Comparison of ENCODE assay signal across 8 cellular contexts in the genomic region with DNA sequence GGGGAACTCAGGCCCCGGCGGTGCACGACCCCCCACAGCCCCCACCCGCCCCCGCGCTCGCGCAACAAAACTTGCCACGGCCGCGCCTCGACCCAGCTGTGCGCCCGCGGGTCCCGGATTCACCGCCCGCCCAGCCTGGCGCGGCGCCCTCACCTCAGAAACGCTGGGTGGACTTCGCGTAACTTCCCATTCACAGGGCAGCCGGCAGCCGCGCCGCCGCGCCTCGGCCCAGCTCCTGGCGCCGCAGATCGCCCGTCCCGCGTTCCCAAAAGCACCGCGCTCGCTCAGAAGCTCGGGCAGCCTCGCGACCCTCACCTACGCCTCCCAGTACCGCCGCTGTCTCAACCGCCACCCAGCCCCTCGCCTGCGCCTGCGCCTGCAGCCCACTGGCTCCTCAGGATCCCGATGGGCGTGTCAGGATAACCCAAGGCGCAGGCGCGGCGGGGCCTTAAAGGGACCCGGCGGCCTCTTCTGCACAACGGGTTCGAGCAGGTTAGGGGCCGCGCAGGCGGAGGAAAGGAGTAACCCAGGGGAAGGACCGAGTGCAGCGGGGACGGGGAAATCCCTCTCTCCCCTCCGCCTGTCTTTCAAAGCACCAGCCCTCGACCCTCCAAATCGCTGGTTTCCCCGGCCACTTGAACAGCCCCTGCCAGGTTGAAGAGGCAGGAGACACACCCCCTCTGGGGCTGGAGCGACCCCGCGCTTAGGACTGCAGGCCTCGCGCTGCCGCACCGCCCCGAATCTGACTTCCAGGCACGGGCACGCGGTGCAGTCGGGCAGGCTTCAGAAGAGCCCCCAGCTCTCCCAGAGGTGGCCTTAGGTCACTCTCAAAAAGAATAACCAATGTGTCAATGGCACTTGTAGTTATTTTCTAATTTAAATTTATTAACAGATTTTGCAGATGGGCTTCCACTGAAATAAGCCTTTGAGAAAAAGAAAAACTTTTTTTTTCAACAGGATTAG. TPM values are rescaled to one million over a fixed set of nuclear protein-coding genes. Genes with fewer than 3 reads are reported as not detected.
DNase-seq lines count a peak whose midpoint lies in the region; ATAC-seq and TF ChIP-seq lines count a peak whose summit lies in the region.

Gene NBPF1, minus strand, starts transcription at position 380 of the 963 bp plus-strand sequence.

- peak within 1 kb of the TSS; percentile 81 for H3K9ac ChIP-seq in neural cell (ENCODE audit: low read length)

- H3K4me3 ChIP-seq in HAP-1 (peak within 1 kb of the TSS; percentile 90), foreskin fibroblast (ENCODE audit: low read depth in 1 of 2, low read length in 2 of 2) (peak within 1 kb of the TSS; percentile 61 to 73), neural cell (ENCODE audit: low read length) (peak within 1 kb of the TSS; percentile 62)

- DNase-seq in ELR (ENCODE audit: low read depth): peak; percentile 100
- DNase-seq in HAP-1 (ENCODE audit: low spot score in 2 of 2): peak; percentile 100
- DNase-seq in M059J (ENCODE audit: low read depth): peak; percentile 97
- peak; percentile 99 to 100 for DNase-seq in SHP77 (lab: John Stamatoyannopoulos, UW)
- peak; percentile 72 for DNase-seq in activated gamma-delta T cell (lab: John Stamatoyannopoulos, UW)
- DNase-seq in foreskin fibroblast: peak; percentile 99
- DNase-seq in stimulated activated naive CD8-positive, alpha-beta T cell treated with anti-CD3 and anti-CD28 coated beads, Interleukin-15, Interleukin-2, amounts not matched to agents 100 U/mL and 50 U/mL, for 24 hours: peak; percentile 99

- peaks cover 41% of the 10 kb centered on the region for H3K79me2 ChIP-seq in neural cell (replicated peaks; ENCODE audit: insufficient read depth, low read length)

- peaks cover 10% of the 10 kb centered on the region for H3K4me1 ChIP-seq in HAP-1

- peak within 1 kb of the TSS; percentile 83 for H3K27ac ChIP-seq in neural cell (ENCODE audit: low read length)

- ATAC-seq in stimulated activated naive CD8-positive, alpha-beta T cell treated with anti-CD3 and anti-CD28 coated beads, Interleukin-15, Interleukin-2, amounts not matched to agents 100 U/mL and 50 U/mL, for 24 hours: peak; percentile 99

- in situ Hi-C loops in HAP-1 (cut with MboI; ENCODE audit: low sequenced_read_pairs): no loop called here

- H3K9me3 ChIP-seq in HAP-1 (no peaks in the 10 kb centered on the region), neural cell (ENCODE audit: low read length) (no peaks in the 10 kb centered on the region)

- TF ChIP-seq EP300 in neural cell (conservative IDR thresholded peaks at IDR 0.05; ENCODE audit: poor library complexity, severe bottlenecking): peak; percentile 75

- peak within 1 kb of the TSS; percentile 93 for H2AFZ ChIP-seq in neural cell (ENCODE audit: low read depth, low read length)

- H3K9me2 ChIP-seq in neural cell (ENCODE audit: insufficient read depth, low read length): no peaks in the 10 kb centered on the region

- H4K20me1 ChIP-seq in neural cell (ENCODE audit: insufficient read depth): no peaks in the 10 kb centered on the region

- H3K36me3 ChIP-seq in HAP-1 (replicated peaks): peaks cover 4% of the 10 kb centered on the region
- H3K36me3 ChIP-seq in neural cell (ENCODE audit: insufficient read depth, low read length): peaks cover 1% of the 10 kb centered on the region

- no peaks in the 10 kb centered on the region for H3K27me3 ChIP-seq in HAP-1 (ENCODE audit: low read depth)
- H3K27me3 ChIP-seq in neural cell (ENCODE audit: insufficient read depth, low read depth, low read length): no peaks in the 10 kb centered on the region

- TF ChIP-seq RAD21 in neural cell (conservative IDR thresholded peaks at IDR 0.05): peak; percentile 73

- no peak for TF ChIP-seq CTCF in foreskin fibroblast (IDR thresholded peaks at IDR 0.05; ENCODE audit: low read depth, low read length)
- TF ChIP-seq CTCF in neural cell (IDR thresholded peaks at IDR 0.05; ENCODE audit: poor library complexity, severe bottlenecking): peak; percentile 62

- H3K4me2 ChIP-seq in neural cell (ENCODE audit: low read length): peak within 1 kb of the TSS; percentile 85

- H3F3A ChIP-seq in neural cell (ENCODE audit: insufficient read depth, low read length, poor library complexity, severe bottlenecking): no peaks in the 10 kb centered on the region

TF ChIP-seq in neural cell, 6 proteins besides CTCF, POLR2A, EP300 and RAD21:
- TF ChIP-seq TAF1 (IDR thresholded peaks at IDR 0.05; ENCODE audit: low read depth) (peak; percentile 95), REST (IDR thresholded peaks at IDR 0.05; ENCODE audit: borderline replicate concordance) (peak; percentile 95), MXI1 (conservative IDR thresholded peaks at IDR 0.05; ENCODE audit: poor library complexity, severe bottlenecking) (peak; percentile 94), POLR2AphosphoS5 (IDR thresholded peaks at IDR 0.05) (peak; percentile 98), EZH2 (IDR thresholded peaks at IDR 0.05; ENCODE audit: borderline replicate concordance, insufficient read depth, low read length, poor library complexity, severe bottlenecking) (no peak), SMC3 (conservative IDR thresholded peaks at IDR 0.05; ENCODE audit: poor library complexity) (peak; percentile 76)

RNA-seq across cellular contexts. Expression of gene NBPF1, which starts in this region (rescaled TPM):
- 16.4 and 34.9 TPM in 2 replicates for total RNA-seq in M059J (2014; rRNA removed; shearing (Covaris generic))
- polyA plus RNA-seq in neural cell: 78.0 and 95.8 TPM in 2 replicates
- 188 and 193 TPM in 2 replicates for polyA minus RNA-seq in neural cell

Comparison
In these comparisons a context has a peak if more than half of its experiments do, and no peak if none do; other contexts are left out.
1. Peak in every context shown above with its lines: DNase-seq, ATAC-seq, H3K4me3 ChIP-seq and H3K27ac ChIP-seq.